ENCODE assay signal across 8 cellular contexts in genomic region chr22:37198290-37199102, GRCh38. TPM values are rescaled to one million over a fixed set of nuclear protein-coding genes. Genes with fewer than 3 reads are reported as not detected.
A peak's percentile ranks its signal among the peaks of the same experiment; 100 is the strongest.
DNase-seq lines count a peak whose midpoint lies in the region; ATAC-seq and TF ChIP-seq lines count a peak whose summit lies in the region.

No MANE protein-coding gene starts in this region.

- no peaks in the 10 kb centered on the region for H3K27me3 ChIP-seq in naive thymus-derived CD4-positive, alpha-beta T cell (ENCODE audit: control insufficient read depth in 2 of 2, insufficient read depth in 2 of 2, low read length in 2 of 2)

- H3K9me3 Mint-ChIP-seq in activated T-helper 2 cell treated with anti-CD3 and anti-CD28 coated beads, Interferon-gamma antibody, Interleukin-2, Interleukin-4, amounts not matched to agents 10 μg/mL and 5 μg/mL and 100 μg/mL, durations not matched to agents 14 hours and 24 hours and 36 hours: no peaks in the 10 kb centered on the region
- H3K9me3 Mint-ChIP-seq in naive thymus-derived CD4-positive, alpha-beta T cell: no peaks in the 10 kb centered on the region
- no peaks in the 10 kb centered on the region for H3K9me3 Mint-ChIP-seq in stimulated activated effector memory CD8-positive, alpha-beta T cell treated with anti-CD3 and anti-CD28 coated beads, Interleukin-12 subunit alpha, Interleukin-12 subunit beta, amount 100 ng/mL, for 72 hours

- H3K36me3 ChIP-seq in naive thymus-derived CD4-positive, alpha-beta T cell (ENCODE audit: control insufficient read depth in 2 of 3, insufficient read depth in 3 of 3, low read length in 3 of 3): no peaks in the 10 kb centered on the region

- H3K4me3 ChIP-seq in GM12864 (ENCODE audit: low read depth, low read length): peak overlapping the region; percentile 67
- peak overlapping the region; percentile 68 for H3K4me3 ChIP-seq in fibroblast of mammary gland (ENCODE audit: control insufficient read depth, low read depth, low read length)
- peak overlapping the region; percentile 90 for H3K4me3 ChIP-seq in naive thymus-derived CD4-positive, alpha-beta T cell (ENCODE audit: low read length)

- DNase-seq in GM12864 (ENCODE audit: low read depth) (no peak), HT-29 (ENCODE audit: low spot score) (peak; percentile 78), RPMI8226 (peak; percentile 87), fibroblast of mammary gland (ENCODE audit: low read depth) (peak; percentile 73)
- peak; percentile 84 for DNase-seq in activated T-helper 2 cell treated with anti-CD3 and anti-CD28 coated beads, Interferon-gamma antibody, Interleukin-2, Interleukin-4, amounts not matched to agents 10 μg/mL and 5 μg/mL and 100 μg/mL, durations not matched to agents 14 hours and 24 hours and 36 hours (ENCODE audit: low spot score)
- peak; percentile 77 to 95 (median 86) for DNase-seq in naive thymus-derived CD4-positive, alpha-beta T cell
- DNase-seq in stimulated activated effector memory CD8-positive, alpha-beta T cell treated with anti-CD3 and anti-CD28 coated beads, Interleukin-12 subunit alpha, Interleukin-12 subunit beta, amount 100 ng/mL, for 72 hours (ENCODE audit: low spot score in 2 of 2): peak; percentile 96 to 97

- H3K27me3 Mint-ChIP-seq in activated T-helper 2 cell treated with anti-CD3 and anti-CD28 coated beads, Interferon-gamma antibody, Interleukin-2, Interleukin-4, amounts not matched to agents 10 μg/mL and 5 μg/mL and 100 μg/mL, durations not matched to agents 14 hours and 24 hours and 36 hours (ENCODE audit: low read depth): no peaks in the 10 kb centered on the region
- H3K27me3 Mint-ChIP-seq in naive thymus-derived CD4-positive, alpha-beta T cell: no peaks in the 10 kb centered on the region

- no peaks in the 10 kb centered on the region for H3K9me3 ChIP-seq in naive thymus-derived CD4-positive, alpha-beta T cell (ENCODE audit: control insufficient read depth in 2 of 3, low read length in 3 of 3)

- peak overlapping the region; percentile 94 for H3K27ac Mint-ChIP-seq in activated T-helper 2 cell treated with anti-CD3 and anti-CD28 coated beads, Interferon-gamma antibody, Interleukin-2, Interleukin-4, amounts not matched to agents 10 μg/mL and 5 μg/mL and 100 μg/mL, durations not matched to agents 14 hours and 24 hours and 36 hours
- H3K27ac Mint-ChIP-seq in naive thymus-derived CD4-positive, alpha-beta T cell: peak overlapping the region; percentile 87 to 99 (median 96)
- H3K27ac Mint-ChIP-seq in stimulated activated effector memory CD8-positive, alpha-beta T cell treated with anti-CD3 and anti-CD28 coated beads, Interleukin-12 subunit alpha, Interleukin-12 subunit beta, amount 100 ng/mL, for 72 hours: peak overlapping the region; percentile 93

- CTCF ChIA-PET in naive thymus-derived CD4-positive, alpha-beta T cell (lab: Charles Lee): interaction anchor here (0.5 to 3.8 kb wide), 31 partner anchors 8 to 122 kb away, joined by 3 to 39 read pairs (median 6); partner anchors contain the start of gene RAC2

- H3K36me3 Mint-ChIP-seq in activated T-helper 2 cell treated with anti-CD3 and anti-CD28 coated beads, Interferon-gamma antibody, Interleukin-2, Interleukin-4, amounts not matched to agents 10 μg/mL and 5 μg/mL and 100 μg/mL, durations not matched to agents 14 hours and 24 hours and 36 hours (ENCODE audit: low read depth): peaks cover 2% of the 10 kb centered on the region
- peaks cover 0 to 6% (median 0%) of the 10 kb centered on the region in 5 donors for H3K36me3 Mint-ChIP-seq in naive thymus-derived CD4-positive, alpha-beta T cell
- peaks cover 8% of the 10 kb centered on the region for H3K36me3 Mint-ChIP-seq in stimulated activated effector memory CD8-positive, alpha-beta T cell treated with anti-CD3 and anti-CD28 coated beads, Interleukin-12 subunit alpha, Interleukin-12 subunit beta, amount 100 ng/mL, for 72 hours

- POLR2A ChIA-PET in naive thymus-derived CD4-positive, alpha-beta T cell (lab: Charles Lee): interaction anchor here (0.8 to 14.7 kb wide), 18 partner anchors 10 to 286 kb away, joined by 3 to 256 read pairs (median 7); partner anchors contain the start of genes CYTH4, IL2RB and RAC2

- peaks cover 44% of the 10 kb centered on the region for H3K4me1 Mint-ChIP-seq in activated T-helper 2 cell treated with anti-CD3 and anti-CD28 coated beads, Interferon-gamma antibody, Interleukin-2, Interleukin-4, amounts not matched to agents 10 μg/mL and 5 μg/mL and 100 μg/mL, durations not matched to agents 14 hours and 24 hours and 36 hours (ENCODE audit: low read depth)
- H3K4me1 Mint-ChIP-seq in naive thymus-derived CD4-positive, alpha-beta T cell: peaks cover 27 to 60% (median 49%) of the 10 kb centered on the region in 7 donors
- H3K4me1 Mint-ChIP-seq in stimulated activated effector memory CD8-positive, alpha-beta T cell treated with anti-CD3 and anti-CD28 coated beads, Interleukin-12 subunit alpha, Interleukin-12 subunit beta, amount 100 ng/mL, for 72 hours: peaks cover 55% of the 10 kb centered on the region

- H3K4me1 ChIP-seq in naive thymus-derived CD4-positive, alpha-beta T cell (ENCODE audit: control insufficient read depth in 2 of 2, insufficient read depth in 2 of 2, low read length in 2 of 2): peaks cover 32 to 40% of the 10 kb centered on the region in 2 donors

- peak; percentile 54 for ATAC-seq in naive thymus-derived CD4-positive, alpha-beta T cell
- ATAC-seq in stimulated activated effector memory CD8-positive, alpha-beta T cell treated with anti-CD3 and anti-CD28 coated beads, Interleukin-12 subunit alpha, Interleukin-12 subunit beta, amount 100 ng/mL, for 72 hours: peak; percentile 65
- no peak for ATAC-seq in HG03520 (IDR thresholded peaks at IDR 0.05; ENCODE audit: unreplicated experiment)

- intact Hi-C loops in activated T-helper 2 cell treated with anti-CD3 and anti-CD28 coated beads, Interferon-gamma antibody, Interleukin-2, Interleukin-4, amounts not matched to agents 10 μg/mL and 5 μg/mL and 100 μg/mL, durations not matched to agents 14 hours and 24 hours and 36 hours (cut with micrococcal nuclease): loop anchor here (1.0 to 5.0 kb wide), 11 partner anchors 20 to 421 kb away; partner anchors contain the start of genes IFT27 and KCTD17
- intact Hi-C loops in naive thymus-derived CD4-positive, alpha-beta T cell (cut with micrococcal nuclease): loop anchor here (1.0 to 10.0 kb wide), 20 partner anchors 10 to 669 kb away; partner anchors contain the start of genes IFT27 (in 2 of the 2), EIF3D (in 1 of the 2), IL2RB (in 1 of the 2) and RAC2 (in 1 of the 2)

- H3K27ac ChIP-seq in naive thymus-derived CD4-positive, alpha-beta T cell (ENCODE audit: low read depth, low read length): peak overlapping the region; percentile 86

- peak overlapping the region; percentile 86 for H3K4me3 Mint-ChIP-seq in activated T-helper 2 cell treated with anti-CD3 and anti-CD28 coated beads, Interferon-gamma antibody, Interleukin-2, Interleukin-4, amounts not matched to agents 10 μg/mL and 5 μg/mL and 100 μg/mL, durations not matched to agents 14 hours and 24 hours and 36 hours (ENCODE audit: low read depth)
- H3K4me3 Mint-ChIP-seq in naive thymus-derived CD4-positive, alpha-beta T cell: peak overlapping the region; percentile 80 to 90 (median 86)
- H3K4me3 Mint-ChIP-seq in stimulated activated effector memory CD8-positive, alpha-beta T cell treated with anti-CD3 and anti-CD28 coated beads, Interleukin-12 subunit alpha, Interleukin-12 subunit beta, amount 100 ng/mL, for 72 hours: peak overlapping the region; percentile 86

- TF ChIP-seq CTCF in GM12864 (IDR thresholded peaks at IDR 0.05; ENCODE audit: low read depth, low read length, missing control alignments) (peak; percentile 90), fibroblast of mammary gland (conservative IDR thresholded peaks at IDR 0.05; ENCODE audit: control insufficient read depth, insufficient read depth, low read depth, low read length) (peak; percentile 58)

RNA-seq across cellular contexts. Expression of gene C1QTNF6, which starts 10.4 kb away (rescaled TPM):
- total RNA-seq in HT-29 (2014; rRNA removed; shearing (Covaris generic)): 7.1 and 8.3 TPM in 2 replicates
- total RNA-seq in activated T-helper 2 cell treated with anti-CD3 and anti-CD28 coated beads, Interferon-gamma antibody, Interleukin-2, Interleukin-4, amounts not matched to agents 10 μg/mL and 5 μg/mL and 100 μg/mL, durations not matched to agents 14 hours and 24 hours and 36 hours: 7.5 and 7.7 TPM in 2 replicates
- 10 to 100 TPM; 12.4 to 27.6 (median 20.2) TPM for total RNA-seq in naive thymus-derived CD4-positive, alpha-beta T cell
- polyA plus RNA-seq in naive thymus-derived CD4-positive, alpha-beta T cell: 1 to 10 TPM; 1.1 to 2.4 TPM

RNA-seq across cellular contexts. Expression of gene SSTR3, which starts 13.8 kb away (rescaled TPM):
- total RNA-seq in HT-29 (2014; rRNA removed; shearing (Covaris generic)): not detected in 2 replicates
- 0.64 and 0.75 TPM in 2 replicates for total RNA-seq in activated T-helper 2 cell treated with anti-CD3 and anti-CD28 coated beads, Interferon-gamma antibody, Interleukin-2, Interleukin-4, amounts not matched to agents 10 μg/mL and 5 μg/mL and 100 μg/mL, durations not matched to agents 14 hours and 24 hours and 36 hours
- total RNA-seq in naive thymus-derived CD4-positive, alpha-beta T cell: 10 to 100 TPM in 2 of 5 experiments, 1 to 10 TPM in 3; 3.9 to 30.4 (median 6.4) TPM
- 1 to 10 TPM; 5.8 to 9.5 TPM for polyA plus RNA-seq in naive thymus-derived CD4-positive, alpha-beta T cell

RNA-seq across cellular contexts. Expression of gene RAC2, which starts 45.6 kb away (rescaled TPM):
- total RNA-seq in HT-29 (2014; rRNA removed; shearing (Covaris generic)): 6.7 and 7.3 TPM in 2 replicates
- total RNA-seq in activated T-helper 2 cell treated with anti-CD3 and anti-CD28 coated beads, Interferon-gamma antibody, Interleukin-2, Interleukin-4, amounts not matched to agents 10 μg/mL and 5 μg/mL and 100 μg/mL, durations not matched to agents 14 hours and 24 hours and 36 hours: 499 and 506 TPM in 2 replicates
- total RNA-seq in naive thymus-derived CD4-positive, alpha-beta T cell: 100 to 1,000 TPM; 263 to 886 (median 301) TPM
- 100 to 1,000 TPM; 838 to 852 TPM for polyA plus RNA-seq in naive thymus-derived CD4-positive, alpha-beta T cell

RNA-seq across cellular contexts. Expression of gene IL2RB, which starts 48.8 kb away (rescaled TPM):
- not detected in 2 replicates for total RNA-seq in HT-29 (2014; rRNA removed; shearing (Covaris generic))
- total RNA-seq in activated T-helper 2 cell treated with anti-CD3 and anti-CD28 coated beads, Interferon-gamma antibody, Interleukin-2, Interleukin-4, amounts not matched to agents 10 μg/mL and 5 μg/mL and 100 μg/mL, durations not matched to agents 14 hours and 24 hours and 36 hours: 404 and 410 TPM in 2 replicates
- total RNA-seq in naive thymus-derived CD4-positive, alpha-beta T cell: 100 to 1,000 TPM in 2 of 5 experiments, 10 to 100 TPM in 3; 14.3 to 209 (median 44.1) TPM
- 10 to 100 TPM; 13.6 to 20.2 TPM for polyA plus RNA-seq in naive thymus-derived CD4-positive, alpha-beta T cell

Comparison
In these comparisons a context has a peak if more than half of its experiments do, and no peak if none do; other contexts are left out.
1. RNA of gene RAC2, which starts 45.6 kb away (total RNA-seq): 499 to 506 TPM in activated T-helper 2 cell treated with anti-CD3 and anti-CD28 coated beads, Interferon-gamma antibody, Interleukin-2, Interleukin-4, amounts not matched to agents 10 μg/mL and 5 μg/mL and 100 μg/mL, durations not matched to agents 14 hours and 24 hours and 36 hours and 263 to 886 TPM in naive thymus-derived CD4-positive, alpha-beta T cell; 6.7 to 7.3 TPM in HT-29; every median in the first group is over 10 times any median in the second.
2. Peak in every context shown above with its lines, with median percentiles within 50 percentile points of each other: H3K4me3 ChIP-seq, H3K27ac Mint-ChIP-seq and H3K4me3 Mint-ChIP-seq.